In genomic region chr18:33751613-33752221, GRCh38 we compare ENCODE assay signal across 9 cellular contexts.
DNase-seq lines count a peak whose midpoint lies in the region; ATAC-seq, FAIRE-seq and TF ChIP-seq lines count a peak whose summit lies in the region.
"Had no signal": no experiment of that assay in that cellular context is flagged by ENCODE, and none has a peak within 500 bp of the region (broad histone marks: within the 10 kb centered on the region; RNA-seq: fewer than 3 reads in every experiment).

No MANE protein-coding gene starts in this region.

- no peaks in the 10 kb centered on the region for H3K27me3 ChIP-seq in ovary

- no peaks in the 10 kb centered on the region for H3K9me3 ChIP-seq in ovary

- no peaks in the 10 kb centered on the region for H3K27me3 Mint-ChIP-seq in chondrocyte (ENCODE audit: low read depth)
- no peaks in the 10 kb centered on the region for H3K27me3 Mint-ChIP-seq in effector memory CD8-positive, alpha-beta T cell

- no peak overlapping the region for H3K4me3 Mint-ChIP-seq in chondrocyte (ENCODE audit: unreplicated experiment)
- H3K4me3 Mint-ChIP-seq in effector memory CD8-positive, alpha-beta T cell, result no peak overlapping the region

- 6 to 18% (median 6%) methylated on average over 4 of the region's 4 CpGs for WGBS in ovary, 3 donors

- H3K36me3 Mint-ChIP-seq in chondrocyte (ENCODE audit: low read depth), result no peaks in the 10 kb centered on the region
- H3K36me3 Mint-ChIP-seq in effector memory CD8-positive, alpha-beta T cell (ENCODE audit: insufficient read depth), result no peaks in the 10 kb centered on the region

- no peak for ATAC-seq in effector memory CD8-positive, alpha-beta T cell (replicated peaks)
- no peak for ATAC-seq in Right ventricle myocardium inferior

- H3K27ac ChIP-seq in ovary, result no peak overlapping the region

- peaks cover 2% of the 10 kb centered on the region for H3K4me1 ChIP-seq in ovary (ENCODE audit: insufficient read depth)

- in situ Hi-C loops in GM13977 (cut with MboI; ENCODE audit: low pct_unique_long_range_greater_than_20kb, low sequenced_read_pairs, unreplicated experiment), result no loop called here

- FAIRE-seq in H54 (lab: Jason Lieb, UNC), result no peak

- peak; percentile 64 for TF ChIP-seq CTCF in GM13977 (IDR thresholded peaks at IDR 0.05; ENCODE audit: extremely low read depth, insufficient read depth, missing control alignments)
- TF ChIP-seq CTCF in chondrocyte (IDR thresholded peaks at IDR 0.05), result peak; percentile 88
- TF ChIP-seq CTCF in ovary (IDR thresholded peaks at IDR 0.05), result peak in 2 of 3 donors; percentile 16 to 20

- no peak overlapping the region for H3K27ac Mint-ChIP-seq in chondrocyte (ENCODE audit: unreplicated experiment)
- no peak overlapping the region for H3K27ac Mint-ChIP-seq in effector memory CD8-positive, alpha-beta T cell

- H3K4me3 ChIP-seq in ovary, result no peak overlapping the region

- intact Hi-C loops in ovary (cut with DNase I), result no loop called here
- intact Hi-C loops in Right ventricle myocardium inferior (cut with DNase I), result no loop called here

- no peaks in the 10 kb centered on the region for H3K9me3 Mint-ChIP-seq in chondrocyte (ENCODE audit: low read depth)
- H3K9me3 Mint-ChIP-seq in effector memory CD8-positive, alpha-beta T cell, result no peaks in the 10 kb centered on the region

- H3K36me3 ChIP-seq in ovary, result no peaks in the 10 kb centered on the region

- DNase-seq in GM13977 (ENCODE audit: low spot score), result no peak
- DNase-seq in NCI-H2081 (lab: John Stamatoyannopoulos, UW), result peak; percentile 29 to 46
- no peak for DNase-seq in chondrocyte (ENCODE audit: low spot score)
- DNase-seq in ovary, result no peak
- no peak for DNase-seq in H54 (ENCODE audit: insufficient read length, low spot score)
- no peak for DNase-seq in effector memory CD8-positive, alpha-beta T cell
- DNase-seq in Right ventricle myocardium inferior (ENCODE audit: missing footprints), result no peak
- no peak for DNase-seq in NOMO-1 (lab: John Stamatoyannopoulos, UW; ENCODE audit: unreplicated experiment in 2 of 2)
- DNase-seq: activated naive CD4-positive, alpha-beta T cell had no signal

- peaks cover 29% of the 10 kb centered on the region for H3K4me1 Mint-ChIP-seq in chondrocyte (ENCODE audit: low read depth)
- H3K4me1 Mint-ChIP-seq in effector memory CD8-positive, alpha-beta T cell (ENCODE audit: low read depth in 2 of 2), result no peaks in the 10 kb centered on the region

- no peak for TF ChIP-seq EP300 in ovary (IDR thresholded peaks at IDR 0.05)

- no peak for TF ChIP-seq POLR2A in ovary (IDR thresholded peaks at IDR 0.05)
- TF ChIP-seq POLR2A in H54 (IDR thresholded peaks at IDR 0.05; ENCODE audit: low read depth, low read length), result no peak

Comparison
In these comparisons a context has a peak if more than half of its experiments do, and no peak if none do; other contexts are left out.
1. DNase-seq: peak in NCI-H2081 (2 of 2); none in GM13977 (single experiment), chondrocyte (single experiment), ovary (0 of 5), H54 (single experiment), effector memory CD8-positive, alpha-beta T cell (0 of 3), Right ventricle myocardium inferior (single experiment) and NOMO-1 (0 of 2).
2. CTCF ChIP-seq: peak in every context shown above with its lines; median percentile 88 in chondrocyte; 64 in GM13977; 18 in ovary.